In genomic region chr9:130174025-130174424, GRCh38 we compare ENCODE assay signal across 10 cellular contexts. TPM values are rescaled to one million over a fixed set of nuclear protein-coding genes. Genes with fewer than 3 reads are reported as not detected.
A peak's percentile ranks its signal among the peaks of the same experiment; 100 is the strongest.
DNase-seq lines count a peak whose midpoint lies in the region; ATAC-seq and TF ChIP-seq lines count a peak whose summit lies in the region.
"Had no signal": no experiment of that assay in that cellular context is flagged by ENCODE, and none has a peak within 500 bp of the region (broad histone marks: within the 10 kb centered on the region; RNA-seq: fewer than 3 reads in every experiment).

No MANE protein-coding gene starts in this region.

- 0 out of 2 replicates have a peak, but pooled peaks cover 3% of the 10 kb centered on the region for H4K20me1 ChIP-seq in GM23338 (replicated peaks; ENCODE audit: insufficient read depth)
- H4K20me1 ChIP-seq in hepatocyte (ENCODE audit: insufficient read depth, poor library complexity, severe bottlenecking): no peaks in the 10 kb centered on the region
- H4K20me1 ChIP-seq in smooth muscle cell (ENCODE audit: low read depth): peaks cover 58% of the 10 kb centered on the region

- H3K79me2 ChIP-seq in GM23338 (replicated peaks; ENCODE audit: insufficient read depth) (peaks cover 44% of the 10 kb centered on the region), hepatocyte (peaks cover 39% of the 10 kb centered on the region), smooth muscle cell (ENCODE audit: low read depth) (peaks cover 61% of the 10 kb centered on the region)

- peak overlapping the region; percentile 67; the same call in 1 of the 2 replicates for H3K4me3 ChIP-seq in GM23338
- H3K4me3 ChIP-seq in hepatocyte: no peak overlapping the region
- H3K4me3 ChIP-seq in smooth muscle cell: peak overlapping the region; percentile 88
- H3K4me3 ChIP-seq in upper lobe of right lung: no peak overlapping the region
- no peak overlapping the region for H3K4me3 ChIP-seq in colonic mucosa

- no peaks in the 10 kb centered on the region; the same call in 1 of the 2 replicates for H3K27me3 ChIP-seq in GM23338 (ENCODE audit: insufficient read depth)
- no peaks in the 10 kb centered on the region for H3K27me3 ChIP-seq in hepatocyte
- no peaks in the 10 kb centered on the region for H3K27me3 ChIP-seq in smooth muscle cell (ENCODE audit: low read depth)
- no peaks in the 10 kb centered on the region for H3K27me3 ChIP-seq in upper lobe of right lung
- H3K27me3 ChIP-seq in colonic mucosa: peaks cover 9% of the 10 kb centered on the region

- ATAC-seq in GM23338 (no peak), upper lobe of right lung (no peak)
- ATAC-seq in activated CD8-positive, alpha-beta T cell treated with anti-CD3 and anti-CD28 coated beads, Interleukin-2, amount 10 ng/mL, durations not matched to agents 7 days and 5 days: no peak
- ATAC-seq: Right ventricle myocardium inferior had no signal

- no peak overlapping the region for H3K27ac Mint-ChIP-seq in GM23338
- no peak overlapping the region for H3K27ac Mint-ChIP-seq in activated CD8-positive, alpha-beta T cell treated with anti-CD3 and anti-CD28 coated beads, Interleukin-2, amount 10 ng/mL, durations not matched to agents 7 days and 5 days

- H3K9me3 ChIP-seq in hepatocyte (ENCODE audit: low read depth): no peaks in the 10 kb centered on the region
- H3K9me3 ChIP-seq in smooth muscle cell (replicated peaks; ENCODE audit: low read depth): no peaks in the 10 kb centered on the region
- H3K9me3 ChIP-seq in upper lobe of right lung: no peaks in the 10 kb centered on the region
- H3K9me3 ChIP-seq in colonic mucosa: no peaks in the 10 kb centered on the region

- POLR2A ChIA-PET in activated CD8-positive, alpha-beta T cell treated with anti-CD3 and anti-CD28 coated beads, Interleukin-2, amount 10 ng/mL, durations not matched to agents 7 days and 5 days (lab: Charles Lee): no interaction called here

- H3K27me3 Mint-ChIP-seq in GM23338 (ENCODE audit: insufficient read depth, low read depth, poor library complexity): peaks cover 18% of the 10 kb centered on the region
- H3K27me3 Mint-ChIP-seq in activated CD8-positive, alpha-beta T cell treated with anti-CD3 and anti-CD28 coated beads, Interleukin-2, amount 10 ng/mL, durations not matched to agents 7 days and 5 days (ENCODE audit: low read depth): peaks cover 28% of the 10 kb centered on the region

- no peaks in the 10 kb centered on the region for H3K9me2 ChIP-seq in GM23338 (ENCODE audit: insufficient read depth)
- H3K9me2 ChIP-seq in hepatocyte (replicated peaks; ENCODE audit: insufficient read depth): no peaks in the 10 kb centered on the region

- no peaks in the 10 kb centered on the region; the same call in 2 of the 3 replicates for H3K36me3 Mint-ChIP-seq in GM23338 (ENCODE audit: low read depth)
- no peaks in the 10 kb centered on the region for H3K36me3 Mint-ChIP-seq in activated CD8-positive, alpha-beta T cell treated with anti-CD3 and anti-CD28 coated beads, Interleukin-2, amount 10 ng/mL, durations not matched to agents 7 days and 5 days (ENCODE audit: low read depth)

- no peak overlapping the region for H3K27ac ChIP-seq in GM23338 (ENCODE audit: low read depth)
- no peak overlapping the region for H3K27ac ChIP-seq in hepatocyte
- no peak overlapping the region for H3K27ac ChIP-seq in smooth muscle cell (ENCODE audit: low read depth)
- no peak overlapping the region for H3K27ac ChIP-seq in upper lobe of right lung
- no peak overlapping the region for H3K27ac ChIP-seq in colonic mucosa

- CTCF ChIA-PET in activated CD8-positive, alpha-beta T cell treated with anti-CD3 and anti-CD28 coated beads, Interleukin-2, amount 10 ng/mL, durations not matched to agents 7 days and 5 days (lab: Charles Lee): interaction anchor here (0.9 kb wide), 1 partner anchor 67 kb away, joined by 3 read pairs; no protein-coding TSS in a partner anchor

- TF ChIP-seq CTCF in GM23338 (conservative IDR thresholded peaks at IDR 0.05; ENCODE audit: low read depth in 2 of 2): no peak
- no peak for TF ChIP-seq CTCF in hepatocyte (IDR thresholded peaks at IDR 0.05; ENCODE audit: poor library complexity)
- no peak for TF ChIP-seq CTCF in smooth muscle cell (IDR thresholded peaks at IDR 0.05; ENCODE audit: borderline replicate concordance, insufficient read depth, poor library complexity, severe bottlenecking)
- TF ChIP-seq CTCF in upper lobe of right lung (IDR thresholded peaks at IDR 0.05): no peak
- no peak for TF ChIP-seq CTCF in colonic mucosa (IDR thresholded peaks at IDR 0.05)

- no peak overlapping the region for H2AFZ ChIP-seq in GM23338
- H2AFZ ChIP-seq in hepatocyte: no peak overlapping the region
- H2AFZ ChIP-seq in smooth muscle cell (ENCODE audit: low read depth): no peak overlapping the region

- H3K4me2 ChIP-seq in GM23338 (peak overlapping the region; percentile 88; the same call in 1 of the 2 replicates), hepatocyte (peak overlapping the region; percentile 99), smooth muscle cell (peak overlapping the region; percentile 98)

- H3K9ac ChIP-seq in smooth muscle cell (ENCODE audit: low read depth) (no peak overlapping the region), colonic mucosa (ENCODE audit: low read depth in 2 of 2, low read length in 2 of 2) (no peak overlapping the region)

- DNase-seq in GM23338 (ENCODE audit: low spot score): no peak
- DNase-seq in activated CD8-positive, alpha-beta T cell treated with anti-CD3 and anti-CD28 coated beads, Interleukin-2, amount 10 ng/mL, durations not matched to agents 7 days and 5 days: no peak
- no peak for DNase-seq in hepatocyte (ENCODE audit: low spot score)
- DNase-seq in smooth muscle cell (lab: John Stamatoyannopoulos, UW; ENCODE audit: unreplicated experiment): no peak
- DNase-seq in upper lobe of right lung: no peak
- DNase-seq in cerebellar nuclear complex (lab: John Stamatoyannopoulos, UW): no peak
- DNase-seq in CD1c-positive myeloid dendritic cell (ENCODE audit: extremely low spot score): no peak
- DNase-seq in colonic mucosa: no peak
- DNase-seq: NCI-H187 had no signal

- H3K4me1 Mint-ChIP-seq in GM23338: peaks cover 22% of the 10 kb centered on the region
- peaks cover 5% of the 10 kb centered on the region for H3K4me1 Mint-ChIP-seq in activated CD8-positive, alpha-beta T cell treated with anti-CD3 and anti-CD28 coated beads, Interleukin-2, amount 10 ng/mL, durations not matched to agents 7 days and 5 days (ENCODE audit: low read depth)

- no peaks in the 10 kb centered on the region for H3K36me3 ChIP-seq in GM23338 (ENCODE audit: insufficient read depth)
- no peaks in the 10 kb centered on the region for H3K36me3 ChIP-seq in hepatocyte (replicated peaks; ENCODE audit: insufficient read depth, low read depth)
- H3K36me3 ChIP-seq in smooth muscle cell (ENCODE audit: low read depth): no peaks in the 10 kb centered on the region
- H3K36me3 ChIP-seq in upper lobe of right lung: no peaks in the 10 kb centered on the region
- H3K36me3 ChIP-seq in colonic mucosa: no peaks in the 10 kb centered on the region

- 97% methylated on average over 9 of the region's 9 CpGs for WGBS in hepatocyte (ENCODE audit: low lambda C conversion rate, missing lambda C conversion rate)
- 97% methylated on average over 8 of the region's 9 CpGs for WGBS in smooth muscle cell (ENCODE audit: low lambda C conversion rate)

- H3F3A ChIP-seq in GM23338 (replicated peaks; ENCODE audit: low read depth): no peaks in the 10 kb centered on the region; the same call in 1 of the 2 replicates
- peaks cover 6% of the 10 kb centered on the region for H3F3A ChIP-seq in smooth muscle cell (ENCODE audit: low read depth)

- intact Hi-C loops in upper lobe of right lung (cut with DNase I) (no loop called here), colonic mucosa (cut with DNase I) (no loop called here)

- H3K9me3 Mint-ChIP-seq in GM23338: no peaks in the 10 kb centered on the region; the same call in 1 of the 3 replicates
- H3K9me3 Mint-ChIP-seq in activated CD8-positive, alpha-beta T cell treated with anti-CD3 and anti-CD28 coated beads, Interleukin-2, amount 10 ng/mL, durations not matched to agents 7 days and 5 days (ENCODE audit: insufficient read depth): no peaks in the 10 kb centered on the region

- 0 out of 2 replicates have a peak, but pooled peaks cover 8% of the 10 kb centered on the region for H3K4me1 ChIP-seq in GM23338 (ENCODE audit: insufficient read depth)
- peaks cover 10% of the 10 kb centered on the region for H3K4me1 ChIP-seq in hepatocyte (ENCODE audit: insufficient read depth)
- H3K4me1 ChIP-seq in smooth muscle cell (ENCODE audit: low read depth): no peaks in the 10 kb centered on the region
- peaks cover 7% of the 10 kb centered on the region for H3K4me1 ChIP-seq in upper lobe of right lung
- no peaks in the 10 kb centered on the region for H3K4me1 ChIP-seq in colonic mucosa

- H3K4me3 Mint-ChIP-seq in GM23338: peak overlapping the region; percentile 84
- H3K4me3 Mint-ChIP-seq in activated CD8-positive, alpha-beta T cell treated with anti-CD3 and anti-CD28 coated beads, Interleukin-2, amount 10 ng/mL, durations not matched to agents 7 days and 5 days: peak overlapping the region; percentile 61

TF ChIP-seq in GM23338, 12 proteins besides CTCF, POLR2A, EP300 and RAD21 (continues in another document):
- TF ChIP-seq EZH2phosphoT487 (IDR thresholded peaks at IDR 0.05; ENCODE audit: unreplicated experiment) (no peak), ZNF331 (CRISPR knock-in tag; IDR thresholded peaks at IDR 0.05; ENCODE audit: low read depth) (no peak)

RNA-seq across cellular contexts. Expression of gene NCS1, which starts 1.8 kb away (rescaled TPM):
- total RNA-seq in GM23338 (2014; rRNA removed; shearing (Covaris generic)): 28.8 and 34.3 TPM in 2 replicates
- polyA plus RNA-seq in GM23338 (2016; fragmentation: Nextera tagmentation; extraction: Ambion mirVana) (8.2 and 10.3 TPM in 2 replicates), hepatocyte (20.9 and 25.3 TPM in 2 replicates), smooth muscle cell (49.7 and 59.3 TPM in 2 replicates)
- total RNA-seq in activated CD8-positive, alpha-beta T cell treated with anti-CD3 and anti-CD28 coated beads, Interleukin-2, amount 10 ng/mL, durations not matched to agents 7 days and 5 days: 1 to 10 TPM; 3.3 TPM
- total RNA-seq in hepatocyte (16.8 and 16.9 TPM in 2 replicates), smooth muscle cell (28.0 and 39.8 TPM in 2 replicates), upper lobe of right lung (5.7 TPM), colonic mucosa (10 to 100 TPM in 1 of 2 donors, 1 to 10 TPM in 1; 3.8 to 21.3 TPM)

Comparison
In these comparisons a context has a peak if more than half of its experiments do, and no peak if none do; other contexts are left out.
1. H3K4me3 ChIP-seq: peak in GM23338 (single experiment) and smooth muscle cell (single experiment); none in hepatocyte (single experiment), upper lobe of right lung (single experiment) and colonic mucosa (single experiment).
2. Peak in every context shown above with its lines, with median percentiles within 50 percentile points of each other: H3K4me2 ChIP-seq.